In genomic region chrX:101407167-101407747, GRCh38 we compare ENCODE assay signal across 6 cellular contexts. TPM values are rescaled to one million over a fixed set of nuclear protein-coding genes. Genes with fewer than 3 reads are reported as not detected.
DNase-seq lines count a peak whose midpoint lies in the region; ATAC-seq and TF ChIP-seq lines count a peak whose summit lies in the region.

No MANE protein-coding gene starts in this region.

- 0 to 1% methylated on average over 14 to 15 of the region's 15 CpGs for WGBS in heart right ventricle, 2 donors

- H3K9me3 Mint-ChIP-seq in type B pancreatic cell, result no peaks in the 10 kb centered on the region

- H3K79me2 ChIP-seq in DND-41 (ENCODE audit: insufficient read depth, low read length), result peaks cover 63% of the 10 kb centered on the region

- H3K27ac ChIP-seq in DND-41 (ENCODE audit: low read length), result peak overlapping the region; percentile 83
- H3K27ac ChIP-seq in heart right ventricle, result peak overlapping the region in 9 of 10 donors; percentile 63 to 98 (median 92)

- H3K4me3 Mint-ChIP-seq in type B pancreatic cell, result peak overlapping the region; percentile 95

- peak overlapping the region; percentile 86 for H2AFZ ChIP-seq in DND-41 (ENCODE audit: low read depth, low read length)

- ATAC-seq in DND-41 (ENCODE audit: insufficient read depth, low read depth) (no peak), heart right ventricle (peak in 7 of 8 donors; percentile 4 to 22 (median 7)), HG03520 (IDR thresholded peaks at IDR 0.05; ENCODE audit: unreplicated experiment) (no peak)

- peaks cover 13% of the 10 kb centered on the region for H3K36me3 ChIP-seq in DND-41 (ENCODE audit: insufficient read depth, low read length)
- peaks cover 0 to 22% (median 0%) of the 10 kb centered on the region in 9 donors for H3K36me3 ChIP-seq in heart right ventricle

- H3K9ac ChIP-seq in DND-41 (ENCODE audit: low read depth, low read length), result peak overlapping the region; percentile 78

- peaks cover 7% of the 10 kb centered on the region for H3K4me1 Mint-ChIP-seq in type B pancreatic cell (ENCODE audit: unreplicated experiment)

- H3K4me2 ChIP-seq in DND-41 (ENCODE audit: insufficient read depth, low read length), result peak overlapping the region; percentile 63

- H3K27me3 Mint-ChIP-seq in type B pancreatic cell, result peaks cover 3% of the 10 kb centered on the region

- peaks cover 5% of the 10 kb centered on the region for H4K20me1 ChIP-seq in DND-41 (ENCODE audit: insufficient read depth, low read length)

- H3K4me1 ChIP-seq in DND-41 (ENCODE audit: insufficient read depth, low read length), result peaks cover 39% of the 10 kb centered on the region
- peaks cover 0 to 44% (median 26%) of the 10 kb centered on the region in 9 donors for H3K4me1 ChIP-seq in heart right ventricle

- H3K27ac Mint-ChIP-seq in type B pancreatic cell, result peak overlapping the region; percentile 99

- no peak for DNase-seq in DND-41
- peak; percentile 49 for DNase-seq in OCI-M1 (lab: John Stamatoyannopoulos, UW)
- DNase-seq in heart right ventricle, result no peak
- DNase-seq in type B pancreatic cell (ENCODE audit: extremely low spot score, unreplicated experiment), result no peak
- no peak for DNase-seq in SHP77 treated with DMSO at 0.1 percent for 48 hours (lab: John Stamatoyannopoulos, UW)

- H3K4me3 ChIP-seq in DND-41 (ENCODE audit: low read depth in 1 of 2, low read length in 2 of 2) (peak overlapping the region; percentile 73 to 89), heart right ventricle (peak overlapping the region; percentile 32 to 79 (median 71))

- H3K9me3 ChIP-seq in DND-41 (ENCODE audit: insufficient read depth, low read length, severe bottlenecking), result no peaks in the 10 kb centered on the region
- no peaks in the 10 kb centered on the region for H3K9me3 ChIP-seq in heart right ventricle

- intact Hi-C loops in heart right ventricle (cut with DNase I), result no loop called here

- H3K36me3 Mint-ChIP-seq in type B pancreatic cell, result peaks cover 19% of the 10 kb centered on the region

- H3K27me3 ChIP-seq in DND-41 (ENCODE audit: insufficient read depth, low read length, poor library complexity) (no peaks in the 10 kb centered on the region), heart right ventricle (no peaks in the 10 kb centered on the region)

- no peak for TF ChIP-seq CTCF in DND-41 (IDR thresholded peaks at IDR 0.05; ENCODE audit: borderline replicate concordance, extremely low read depth, low read length, poor library complexity, severe bottlenecking)
- no peak for TF ChIP-seq CTCF in heart right ventricle (IDR thresholded peaks at IDR 0.05)
- no peak for TF ChIP-seq CTCF in type B pancreatic cell (conservative IDR thresholded peaks at IDR 0.05)

RNA-seq across cellular contexts. Expression of gene GLA, which starts 0.5 kb away (rescaled TPM):
- total RNA-seq in heart right ventricle, result 10 to 100 TPM in 3 of 10 donors, 1 to 10 TPM in 7; 6.0 to 22.3 (median 8.6) TPM
- polyA plus RNA-seq in heart right ventricle, result 10 to 100 TPM; 20.7 to 33.9 TPM
- 39.5 and 44.8 TPM in 2 replicates for total RNA-seq in type B pancreatic cell (ENCODE audit: low replicate concordance)

RNA-seq across cellular contexts. Expression of gene HNRNPH2, which starts 0.8 kb away (rescaled TPM):
- total RNA-seq in heart right ventricle (10 to 100 TPM; 49.2 to 74.9 (median 60.8) TPM), type B pancreatic cell (ENCODE audit: low replicate concordance) (68.3 and 76.0 TPM in 2 replicates)
- polyA plus RNA-seq in heart right ventricle, result 10 to 100 TPM; 30.7 to 50.0 TPM

RNA-seq across cellular contexts. Expression of gene RPL36A, which starts 16.4 kb away (rescaled TPM):
- 10 to 100 TPM; 30.8 to 98.9 (median 53.9) TPM for total RNA-seq in heart right ventricle
- 1,000 to 10,000 TPM; 1,515 to 2,119 TPM for polyA plus RNA-seq in heart right ventricle
- 329 and 338 TPM in 2 replicates for total RNA-seq in type B pancreatic cell (ENCODE audit: low replicate concordance)

RNA-seq across cellular contexts. Expression of gene BTK, which starts 21.3 kb away (rescaled TPM):
- 1 to 10 TPM in 7 of 10 donors, under 1 TPM in 3; 0.47 to 7.0 (median 1.6) TPM for total RNA-seq in heart right ventricle
- polyA plus RNA-seq in heart right ventricle, result 1 to 10 TPM; 1.2 to 1.6 TPM
- total RNA-seq in type B pancreatic cell (ENCODE audit: low replicate concordance), result 0.34 and 0.38 TPM in 2 replicates

RNA-seq across cellular contexts. Expression of gene TIMM8A, which starts 58.7 kb away (rescaled TPM):
- 10 to 100 TPM; 13.9 to 28.2 (median 19.7) TPM for total RNA-seq in heart right ventricle
- 10 to 100 TPM in 1 of 2 donors, 1 to 10 TPM in 1; 6.8 to 17.2 TPM for polyA plus RNA-seq in heart right ventricle
- total RNA-seq in type B pancreatic cell (ENCODE audit: low replicate concordance), result 22.1 and 22.4 TPM in 2 replicates

Comparison
In these comparisons a context has a peak if more than half of its experiments do, and no peak if none do; other contexts are left out.
1. ATAC-seq: peak in heart right ventricle (7 of 8); none in DND-41 (single experiment) and HG03520 (single experiment).